21 cellular contexts compared by ENCODE assay signal in genomic region chr2:193156480-193156879, GRCh38.
"Had no signal": no experiment of that assay in that cellular context is flagged by ENCODE, and none has a peak within 500 bp of the region (broad histone marks: within the 10 kb centered on the region; RNA-seq: fewer than 3 reads in every experiment).

No MANE protein-coding gene starts in this region.

- H3K27ac Mint-ChIP-seq: dendritic cell treated with granulocyte-macrophage colony-stimulating factor and Interleukin-4, amounts not matched to agents 40 ng/mL and 50 ng/mL, for 4 days; effector memory CD8-positive, alpha-beta T cell; endodermal cell; memory B cell; naive thymus-derived CD4-positive, alpha-beta T cell had no signal

- H3K4me3 Mint-ChIP-seq: dendritic cell treated with granulocyte-macrophage colony-stimulating factor and Interleukin-4, amounts not matched to agents 40 ng/mL and 50 ng/mL, for 4 days; effector memory CD8-positive, alpha-beta T cell; endodermal cell; memory B cell; naive thymus-derived CD4-positive, alpha-beta T cell had no signal

- H3K9me3 Mint-ChIP-seq: dendritic cell treated with granulocyte-macrophage colony-stimulating factor and Interleukin-4, amounts not matched to agents 40 ng/mL and 50 ng/mL, for 4 days; memory B cell had no signal

- H3K36me3 ChIP-seq: colonic mucosa, esophagus muscularis mucosa, gastrocnemius medialis, heart right ventricle, left lung, lower lobe of right lung had no signal

- H3K4me1 ChIP-seq: colonic mucosa, esophagus muscularis mucosa, gastrocnemius medialis, heart right ventricle, left lung, lower lobe of right lung had no signal

- H3K27me3 Mint-ChIP-seq: dendritic cell treated with granulocyte-macrophage colony-stimulating factor and Interleukin-4, amounts not matched to agents 40 ng/mL and 50 ng/mL, for 4 days; effector memory CD8-positive, alpha-beta T cell; memory B cell; naive thymus-derived CD4-positive, alpha-beta T cell had no signal

- H3K9me3 ChIP-seq: colonic mucosa, esophagus muscularis mucosa, gastrocnemius medialis, heart right ventricle, left lung, lower lobe of right lung had no signal

- DNase-seq: colonic mucosa; cortex of kidney; effector CD8-positive, alpha-beta T cell; effector memory CD8-positive, alpha-beta T cell; endodermal cell; foreskin melanocyte; gastrocnemius medialis; glutamatergic neuron; head of caudate nucleus; heart right ventricle; hippocampal formation; left cardiac atrium; left lung; left ventricle myocardium superior; lower lobe of right lung; mesendoderm; midbrain; naive thymus-derived CD4-positive, alpha-beta T cell had no signal

- H3K27me3 ChIP-seq: colonic mucosa, esophagus muscularis mucosa, gastrocnemius medialis, heart right ventricle, left lung had no signal

- ATAC-seq: effector memory CD8-positive, alpha-beta T cell; gastrocnemius medialis; heart right ventricle; left cardiac atrium; left lung; left ventricle myocardium superior; lower lobe of right lung; naive thymus-derived CD4-positive, alpha-beta T cell had no signal

- H3K4me1 Mint-ChIP-seq: memory B cell had no signal

- H3K4me3 ChIP-seq: colonic mucosa, esophagus muscularis mucosa, gastrocnemius medialis, heart right ventricle, left lung, lower lobe of right lung had no signal

- H3K27ac ChIP-seq: colonic mucosa, esophagus muscularis mucosa, gastrocnemius medialis, heart right ventricle, left lung, lower lobe of right lung had no signal

- H3K36me3 Mint-ChIP-seq: memory B cell; naive thymus-derived CD4-positive, alpha-beta T cell had no signal
